17 cellular contexts compared by ENCODE assay signal in the genomic region with DNA sequence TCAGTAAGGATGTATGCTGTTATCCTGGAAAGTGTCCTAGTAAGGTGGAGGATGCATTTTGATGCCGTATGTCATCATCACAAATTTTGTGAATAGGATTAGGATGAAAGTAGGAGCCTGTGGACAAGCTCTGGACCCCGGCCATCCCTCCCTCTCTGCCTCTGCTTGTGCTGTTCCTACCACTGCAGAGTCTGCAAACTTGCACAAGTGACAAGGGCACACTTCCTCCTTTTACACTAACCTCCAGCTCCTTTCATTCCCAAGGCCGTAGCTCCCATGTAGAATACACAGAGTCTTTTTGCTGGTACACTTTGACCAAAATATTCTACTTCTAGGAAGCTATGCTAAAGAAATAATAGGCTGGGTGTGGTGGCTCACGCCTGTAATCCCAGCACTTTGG. TPM values are rescaled to one million over a fixed set of nuclear protein-coding genes. Genes with fewer than 3 reads are reported as not detected.
DNase-seq lines count a peak whose midpoint lies in the region; ATAC-seq, FAIRE-seq and TF ChIP-seq lines count a peak whose summit lies in the region.
"Had no signal": no experiment of that assay in that cellular context is flagged by ENCODE, and none has a peak within 500 bp of the region (broad histone marks: within the 10 kb centered on the region; RNA-seq: fewer than 3 reads in every experiment).

No MANE protein-coding gene starts in this region.

- H3K27ac ChIP-seq in right lobe of liver (no peak overlapping the region), HepG2 (ENCODE audit: extremely low read length, insufficient read depth, low read length) (no peak overlapping the region), upper lobe of right lung (no peak overlapping the region)

- H4K20me1 ChIP-seq in HepG2 (ENCODE audit: insufficient read depth, low read length): no peaks in the 10 kb centered on the region

- H3K27me3 ChIP-seq in right lobe of liver (no peaks in the 10 kb centered on the region), HepG2 (ENCODE audit: control insufficient read depth in 1 of 2, insufficient read depth in 2 of 2, low read length in 2 of 2) (peaks cover 0 to 5% of the 10 kb centered on the region in 2 experiments; a peak in 2 of 5 replicates), upper lobe of right lung (no peaks in the 10 kb centered on the region)

- no TSS peak for BruUV-seq in HepG2 (replicated peaks; lab: Mats Ljungman, UMichigan)

- H3K4me3 ChIP-seq in right lobe of liver (no peak overlapping the region), HepG2 (replicated peaks in 1 of 3; ENCODE audit: insufficient read depth in 1 of 3, low read depth in 2 of 3, low read length in 3 of 3) (no peak overlapping the region), upper lobe of right lung (no peak overlapping the region)

- TF ChIP-seq POLR2A in right lobe of liver (IDR thresholded peaks at IDR 0.05) (no peak), HepG2 (IDR thresholded peaks at IDR 0.05; ENCODE audit: insufficient read depth in 1 of 2, low read depth in 2 of 2, low read length in 2 of 2) (no peak)

- intact Hi-C loops in right lobe of liver (cut with DNase I) (no loop called here), HepG2 (cut with micrococcal nuclease; ENCODE audit: unreplicated experiment) (no loop called here), upper lobe of right lung (cut with DNase I) (no loop called here)

- H3K9me3 ChIP-seq in right lobe of liver (no peaks in the 10 kb centered on the region), HepG2 (ENCODE audit: low read length) (no peaks in the 10 kb centered on the region), upper lobe of right lung (no peaks in the 10 kb centered on the region)
- H3K9me3 ChIP-seq: Caco-2 had no signal

- H2AFZ ChIP-seq in HepG2 (ENCODE audit: low read length): no peak overlapping the region

- POLR2A ChIA-PET in HepG2 (lab: Yijun Ruan, JAX): no interaction called here

- CTCF ChIA-PET in HepG2 (lab: Yijun Ruan, JAX; ENCODE audit: low intra/inter-chr PET ratio, low total read pairs): no interaction called here

- WGBS in right lobe of liver (ENCODE audit: insufficient coverage, low coverage, low lambda C conversion rate, missing lambda C conversion rate): 79% methylated on average over 4 of the region's 4 CpGs
- WGBS in HepG2 (ENCODE audit: low lambda C conversion rate): 33% methylated on average over 4 of the region's 4 CpGs

- H3K4me2 ChIP-seq in HepG2 (ENCODE audit: low read depth, low read length): no peak overlapping the region

- H3K4me1 ChIP-seq in right lobe of liver (no peaks in the 10 kb centered on the region), HepG2 (ENCODE audit: insufficient read depth, low read length) (no peaks in the 10 kb centered on the region), upper lobe of right lung (no peaks in the 10 kb centered on the region)
- H3K4me1 ChIP-seq: Caco-2 had no signal

- H3K9ac ChIP-seq in HepG2 (ENCODE audit: insufficient read depth, low read depth, low read length): no peak overlapping the region

- no peaks in the 10 kb centered on the region for H3K36me3 ChIP-seq in right lobe of liver
- H3K36me3 ChIP-seq in HepG2 (replicated peaks in 1 of 2; ENCODE audit: control insufficient read depth in 1 of 2, insufficient read depth in 2 of 2, low read length in 2 of 2): no peaks in the 10 kb centered on the region
- no peaks in the 10 kb centered on the region for H3K36me3 ChIP-seq in upper lobe of right lung

- DNase-seq in right lobe of liver (no peak), HepG2 (ENCODE audit: low spot score) (no peak), MV-4-11 (lab: John Stamatoyannopoulos, UW) (peak; percentile 38), globus pallidus (ENCODE audit: low spot score) (peak; percentile 28), upper lobe of right lung (no peak), COR-L47 (lab: John Stamatoyannopoulos, UW) (no peak), mesenteric fat pad (ENCODE audit: low spot score) (no peak), NCI-H2196 treated with DMSO at 0.1 percent for 48 hours (lab: John Stamatoyannopoulos, UW; ENCODE audit: unreplicated experiment) (no peak)
- DNase-seq: Caco-2; CD4-positive, CD25-positive, alpha-beta regulatory T cell; DMS153; GDM1; MM.1S; NCI-H1694 treated with DMSO at 0.1 percent for 48 hours; NCI-H510A; NCI-H748 treated with DMSO at 0.1 percent for 48 hours had no signal

- no peak for TF ChIP-seq EP300 in HepG2 (IDR thresholded peaks at IDR 0.05; ENCODE audit: low read depth in 2 of 2, low read length in 2 of 2)
- no peak for TF ChIP-seq EP300 in HepG2 (CRISPR knock-in tag; IDR thresholded peaks at IDR 0.05; ENCODE audit: borderline replicate concordance)

- FAIRE-seq in HepG2 (lab: Jason Lieb, UNC): no peak
- FAIRE-seq: H1 had no signal

- no peak for TF ChIP-seq CTCF in right lobe of liver (IDR thresholded peaks at IDR 0.05)
- TF ChIP-seq CTCF in HepG2 (CRISPR knock-in tag; IDR thresholded peaks at IDR 0.05): no peak
- no peak for TF ChIP-seq CTCF in upper lobe of right lung (IDR thresholded peaks at IDR 0.05)

- TF ChIP-seq RAD21 in HepG2 (CRISPR knock-in tag; IDR thresholded peaks at IDR 0.05): no peak

- H3K79me2 ChIP-seq in HepG2 (ENCODE audit: insufficient read depth, low read length): no peaks in the 10 kb centered on the region

- in situ Hi-C loops in HepG2 (cut with HindIII; ENCODE audit: extremely low pct_ligation_motif_present, low pct_unique_long_range_greater_than_20kb): no loop called here

- ATAC-seq in right lobe of liver (peak in 3 of 4 donors; percentile 44 to 68 (median 65)), HepG2 (no peak), upper lobe of right lung (peak; percentile 76)

TF ChIP-seq in HepG2, 621 proteins besides CTCF, POLR2A, EP300 and RAD21 (continues in another document):
- no peak for TF ChIP-seq ZNF605 (CRISPR knock-in tag; IDR thresholded peaks at IDR 0.05)
- TF ChIP-seq, protein P1, sequence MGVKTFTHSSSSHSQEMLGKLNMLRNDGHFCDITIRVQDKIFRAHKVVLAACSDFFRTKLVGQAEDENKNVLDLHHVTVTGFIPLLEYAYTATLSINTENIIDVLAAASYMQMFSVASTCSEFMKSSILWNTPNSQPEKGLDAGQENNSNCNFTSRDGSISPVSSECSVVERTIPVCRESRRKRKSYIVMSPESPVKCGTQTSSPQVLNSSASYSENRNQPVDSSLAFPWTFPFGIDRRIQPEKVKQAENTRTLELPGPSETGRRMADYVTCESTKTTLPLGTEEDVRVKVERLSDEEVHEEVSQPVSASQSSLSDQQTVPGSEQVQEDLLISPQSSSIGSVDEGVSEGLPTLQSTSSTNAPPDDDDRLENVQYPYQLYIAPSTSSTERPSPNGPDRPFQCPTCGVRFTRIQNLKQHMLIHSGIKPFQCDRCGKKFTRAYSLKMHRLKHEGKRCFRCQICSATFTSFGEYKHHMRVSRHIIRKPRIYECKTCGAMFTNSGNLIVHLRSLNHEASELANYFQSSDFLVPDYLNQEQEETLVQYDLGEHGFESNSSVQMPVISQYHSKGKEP (CRISPR knock-in tag; IDR thresholded peaks at IDR 0.05): no peak
- TF ChIP-seq BRF2 (CRISPR knock-in tag; IDR thresholded peaks at IDR 0.05): no peak
- TF ChIP-seq AGO1 (IDR thresholded peaks at IDR 0.05; ENCODE audit: low read depth, low read length, poor library complexity, severe bottlenecking): no peak
- no peak for TF ChIP-seq NCOR1 (IDR thresholded peaks at IDR 0.05; ENCODE audit: borderline replicate concordance, low read length)

RNA-seq across cellular contexts. Expression of gene TMCC3, which starts 13.3 kb away (rescaled TPM):
- total RNA-seq in right lobe of liver (1 to 10 TPM; 2.1 to 6.2 (median 3.2) TPM), HepG2 (2016; rRNA removed; fragmentation: Illumina TruSeq; extraction: Trizol) (not detected in 2 replicates), upper lobe of right lung (11.3 TPM), mesenteric fat pad (15.8 TPM)
- not detected in 2 replicates for total RNA-seq in HepG2 (2016; cell fraction: cytosol; rRNA removed; fragmentation: Illumina TruSeq; extraction: Trizol; ENCODE audit: low read depth)
- not detected in 2 replicates for total RNA-seq in HepG2 (2016; cell fraction: insoluble cytoplasmic fraction; rRNA removed; fragmentation: Illumina TruSeq; extraction: Trizol)
- total RNA-seq in HepG2 (2016; cell fraction: membrane; rRNA removed; fragmentation: Illumina TruSeq; extraction: Trizol): not detected in 2 replicates
- total RNA-seq in HepG2 (2016; cell fraction: nucleus; rRNA removed; fragmentation: Illumina TruSeq; extraction: Trizol): not detected in 2 replicates
- not detected in 2 replicates for polyA plus RNA-seq in HepG2 (2011; rRNA removed)
- polyA plus RNA-seq in HepG2 (2011; cell fraction: cytosol; rRNA removed): 0.01 TPM in 1 of 2 replicates, not detected in the other
- polyA plus RNA-seq in HepG2 (2011; cell fraction: nucleus; rRNA removed): not detected in 2 replicates
- polyA plus RNA-seq in HepG2 (2012): not detected in 2 replicates
- not detected in 2 replicates for polyA plus RNA-seq in HepG2 (2016; cell fraction: cytosol; fragmentation: Illumina TruSeq; extraction: Trizol; ENCODE audit: low read depth)
- polyA plus RNA-seq in HepG2 (2016; cell fraction: insoluble cytoplasmic fraction; fragmentation: Illumina TruSeq; extraction: Trizol; ENCODE audit: low read depth): not detected in 2 replicates
- not detected in 2 replicates for polyA plus RNA-seq in HepG2 (2016; cell fraction: membrane; fragmentation: Illumina TruSeq; extraction: Trizol; ENCODE audit: low read depth)
- not detected in 2 replicates for polyA plus RNA-seq in HepG2 (2016; cell fraction: nucleus; fragmentation: Illumina TruSeq; extraction: Trizol; ENCODE audit: insufficient read depth, low read depth)
- 0.23 TPM in 1 of 2 replicates, not detected in the other for polyA minus RNA-seq in HepG2 (2011; rRNA and poly(A)+ RNA removed; ENCODE audit: low replicate concordance)
- polyA minus RNA-seq in HepG2 (2011; cell fraction: cytosol; rRNA and poly(A)+ RNA removed): not detected in 2 replicates
- polyA minus RNA-seq in HepG2 (2011; cell fraction: nucleus; rRNA and poly(A)+ RNA removed): not detected in 2 replicates

Comparison
In these comparisons a context has a peak if more than half of its experiments do, and no peak if none do; other contexts are left out.
1. DNase-seq: peak in MV-4-11 (single experiment) and globus pallidus (single experiment); none in right lobe of liver (0 of 3), HepG2 (single experiment), upper lobe of right lung (single experiment), COR-L47 (single experiment), mesenteric fat pad (single experiment) and NCI-H2196 treated with DMSO at 0.1 percent for 48 hours (single experiment).